18 cellular contexts compared by ENCODE assay signal in the genomic region with DNA sequence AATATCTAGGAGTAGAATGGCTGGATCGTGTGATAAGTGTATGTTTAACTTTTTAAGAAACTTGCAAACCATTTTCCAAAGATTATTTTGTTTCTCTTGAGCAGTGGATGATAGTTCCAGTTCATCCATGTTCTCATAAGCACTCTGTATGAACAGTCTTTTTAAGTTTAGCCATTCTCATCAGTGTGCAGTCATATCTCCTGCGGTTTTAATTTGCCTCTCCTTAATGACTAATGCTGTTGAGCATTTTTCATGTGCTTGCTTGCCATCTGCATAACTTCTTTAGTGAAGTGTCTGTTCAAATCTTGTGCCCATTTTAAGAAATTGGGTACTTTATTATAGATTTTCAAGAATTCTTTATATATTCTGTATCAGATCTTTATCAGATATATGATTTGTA. TPM values are rescaled to one million over a fixed set of nuclear protein-coding genes. Genes with fewer than 3 reads are reported as not detected.
DNase-seq lines count a peak whose midpoint lies in the region; ATAC-seq and TF ChIP-seq lines count a peak whose summit lies in the region.
"Had no signal": no experiment of that assay in that cellular context is flagged by ENCODE, and none has a peak within 500 bp of the region (broad histone marks: within the 10 kb centered on the region; RNA-seq: fewer than 3 reads in every experiment).

No MANE protein-coding gene starts in this region.

- no peaks in the 10 kb centered on the region for H3K36me3 ChIP-seq in breast epithelium
- H3K36me3 ChIP-seq: tibial artery had no signal

- no peaks in the 10 kb centered on the region for H3K36me3 Mint-ChIP-seq in MCF 10A (ENCODE audit: insufficient read depth, unreplicated experiment)
- H3K36me3 Mint-ChIP-seq: activated naive CD4-positive, alpha-beta T cell treated with anti-CD3 and anti-CD28 coated beads, Interleukin-2, amount 50 U/mL, for 72 hours; CD8-positive, alpha-beta T cell had no signal

- POLR2A ChIA-PET in MCF 10A (lab: Yijun Ruan, JAX) = interaction anchor here (0.6 to 1.9 kb wide), 8 partner anchors 12 to 1193 kb away, joined by 3 to 6 read pairs (median 4); no protein-coding TSS in a partner anchor

- peak; percentile 82 for ATAC-seq in SK-N-SH treated with all-trans-retinoic acid at 6 μM for 48 hours
- ATAC-seq: activated CD4-positive, alpha-beta T cell treated with anti-CD3 and anti-CD28 coated beads for 36 hours; activated naive CD4-positive, alpha-beta T cell treated with anti-CD3 and anti-CD28 coated beads, Interleukin-2, amount 50 U/mL, for 72 hours; CD8-positive, alpha-beta T cell had no signal

- H3K4me3 Mint-ChIP-seq in MCF 10A (ENCODE audit: unreplicated experiment) = no peak overlapping the region
- H3K4me3 Mint-ChIP-seq: activated CD4-positive, alpha-beta T cell treated with anti-CD3 and anti-CD28 coated beads for 36 hours; CD8-positive, alpha-beta T cell had no signal

- intact Hi-C loops in MCF 10A (cut with micrococcal nuclease) = loop anchor here (10.0 kb wide), 1 partner anchor 61 kb away; the partner anchor contains the start of gene WASF3
- intact Hi-C loops in breast epithelium (cut with DNase I; ENCODE audit: low total_unique reads) = no loop called here

- no TSS peak for BruUV-seq in MCF 10A (replicated peaks; lab: Mats Ljungman, UMichigan)

- H3K4me3 ChIP-seq in breast epithelium = no peak overlapping the region
- H3K4me3 ChIP-seq in fibroblast of mammary gland (ENCODE audit: control insufficient read depth, low read depth, low read length) = no peak overlapping the region
- H3K4me3 ChIP-seq: tibial artery had no signal

- no peaks in the 10 kb centered on the region for H3K27me3 ChIP-seq in breast epithelium
- H3K27me3 ChIP-seq: tibial artery had no signal

- no peaks in the 10 kb centered on the region for H3K9me3 ChIP-seq in breast epithelium
- H3K9me3 ChIP-seq: tibial artery had no signal

- H3K27me3 Mint-ChIP-seq in MCF 10A (ENCODE audit: insufficient read depth, unreplicated experiment) = no peaks in the 10 kb centered on the region

- H3K4me1 ChIP-seq in breast epithelium = no peaks in the 10 kb centered on the region
- H3K4me1 ChIP-seq: tibial artery had no signal

- no peak overlapping the region for H3K27ac ChIP-seq in breast epithelium
- H3K27ac ChIP-seq: tibial artery had no signal

- peak overlapping the region; percentile 87 for H3K27ac Mint-ChIP-seq in MCF 10A (ENCODE audit: low read depth, unreplicated experiment)
- H3K27ac Mint-ChIP-seq: activated CD4-positive, alpha-beta T cell treated with anti-CD3 and anti-CD28 coated beads for 36 hours; activated naive CD4-positive, alpha-beta T cell treated with anti-CD3 and anti-CD28 coated beads, Interleukin-2, amount 50 U/mL, for 72 hours; CD8-positive, alpha-beta T cell had no signal

- TF ChIP-seq CTCF in MCF 10A (IDR thresholded peaks at IDR 0.05; ENCODE audit: unreplicated experiment) = no peak
- no peak for TF ChIP-seq CTCF in breast epithelium (IDR thresholded peaks at IDR 0.05)
- no peak for TF ChIP-seq CTCF in fibroblast of mammary gland (conservative IDR thresholded peaks at IDR 0.05; ENCODE audit: control insufficient read depth, insufficient read depth, low read depth, low read length)

- CTCF ChIA-PET in MCF 10A (lab: Yijun Ruan, JAX) = no interaction called here

- no peaks in the 10 kb centered on the region for H3K9me3 Mint-ChIP-seq in MCF 10A (ENCODE audit: unreplicated experiment)
- H3K9me3 Mint-ChIP-seq: activated naive CD4-positive, alpha-beta T cell treated with anti-CD3 and anti-CD28 coated beads, Interleukin-2, amount 50 U/mL, for 72 hours; CD8-positive, alpha-beta T cell had no signal

- peak; percentile 62 for DNase-seq in MCF 10A (ENCODE audit: unreplicated experiment)
- DNase-seq in breast epithelium (ENCODE audit: low spot score in 2 of 2) = no peak
- DNase-seq in fibroblast of mammary gland (ENCODE audit: low read depth) = peak; percentile 78
- DNase-seq in AML-193 (lab: John Stamatoyannopoulos, UW) = no peak
- DNase-seq in DMS79 treated with DMSO at 0.1 percent for 48 hours (lab: John Stamatoyannopoulos, UW) = no peak
- DNase-seq in activated CD8-positive, alpha-beta memory T cell treated with anti-CD3 and anti-CD28 coated beads for 24 hours = no peak
- no peak for DNase-seq in G401 (ENCODE audit: low spot score)
- DNase-seq: 8988T; activated CD4-positive, alpha-beta T cell treated with anti-CD3 and anti-CD28 coated beads for 36 hours; CD8-positive, alpha-beta T cell; KG1; NCI-H1417 treated with DMSO at 0.1 percent for 48 hours; nucleus accumbens; SHP77; T1000; tibial artery had no signal

- H3K4me1 Mint-ChIP-seq in MCF 10A (ENCODE audit: insufficient read depth, unreplicated experiment) = peaks cover 34% of the 10 kb centered on the region
- H3K4me1 Mint-ChIP-seq: activated CD4-positive, alpha-beta T cell treated with anti-CD3 and anti-CD28 coated beads for 36 hours had no signal

- in situ Hi-C loops in G401 (cut with HindIII; ENCODE audit: low sequenced_read_pairs) = no loop called here

- TF ChIP-seq POLR2A in breast epithelium (IDR thresholded peaks at IDR 0.05) = no peak

TF ChIP-seq in SK-N-SH treated with all-trans-retinoic acid at 6 μM for 48 hours, 23 proteins besides CTCF, POLR2A, EP300 and RAD21:
- TF ChIP-seq ESRRG (CRISPR knock-in tag; IDR thresholded peaks at IDR 0.05) (no peak), BACH2 (CRISPR knock-in tag; IDR thresholded peaks at IDR 0.05; ENCODE audit: borderline replicate concordance) (no peak), ARNTL (CRISPR knock-in tag; IDR thresholded peaks at IDR 0.05; ENCODE audit: borderline replicate concordance, low read depth) (no peak), ZNF8 (CRISPR knock-in tag; IDR thresholded peaks at IDR 0.05) (no peak), ISL1 (CRISPR knock-in tag; IDR thresholded peaks at IDR 0.05) (no peak), OSR1 (CRISPR knock-in tag; IDR thresholded peaks at IDR 0.05) (no peak), PPARA (CRISPR knock-in tag; IDR thresholded peaks at IDR 0.05; ENCODE audit: borderline replicate concordance) (no peak)
- TF ChIP-seq, protein P1, sequence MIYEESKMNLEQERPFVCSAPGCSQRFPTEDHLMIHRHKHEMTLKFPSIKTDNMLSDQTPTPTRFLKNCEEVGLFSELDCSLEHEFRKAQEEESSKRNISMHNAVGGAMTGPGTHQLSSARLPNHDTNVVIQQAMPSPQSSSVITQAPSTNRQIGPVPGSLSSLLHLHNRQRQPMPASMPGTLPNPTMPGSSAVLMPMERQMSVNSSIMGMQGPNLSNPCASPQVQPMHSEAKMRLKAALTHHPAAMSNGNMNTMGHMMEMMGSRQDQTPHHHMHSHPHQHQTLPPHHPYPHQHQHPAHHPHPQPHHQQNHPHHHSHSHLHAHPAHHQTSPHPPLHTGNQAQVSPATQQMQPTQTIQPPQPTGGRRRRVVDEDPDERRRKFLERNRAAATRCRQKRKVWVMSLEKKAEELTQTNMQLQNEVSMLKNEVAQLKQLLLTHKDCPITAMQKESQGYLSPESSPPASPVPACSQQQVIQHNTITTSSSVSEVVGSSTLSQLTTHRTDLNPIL (CRISPR knock-in tag; IDR thresholded peaks at IDR 0.05; ENCODE audit: low read depth) = no peak
TF ChIP-seq in SK-N-SH treated with all-trans-retinoic acid at 6 μM for 48 hours: peak in this region for 0.

RNA-seq across cellular contexts. Expression of gene WASF3, which starts 58.6 kb away (rescaled TPM):
- 21.8 and 24.0 TPM in 2 replicates for total RNA-seq in MCF 10A (2022)
- total RNA-seq in breast epithelium = 10 to 100 TPM; 15.2 to 67.0 (median 19.3) TPM
- 5.7 and 7.7 TPM in 2 replicates for total RNA-seq in G401 (2014; rRNA removed; shearing (Covaris generic))
- total RNA-seq: CD8-positive, alpha-beta T cell had no signal

Comparison
In these comparisons a context has a peak if more than half of its experiments do, and no peak if none do; other contexts are left out.
1. DNase-seq: peak in MCF 10A (single experiment) and fibroblast of mammary gland (single experiment); none in breast epithelium (0 of 2), AML-193 (0 of 2), DMS79 treated with DMSO at 0.1 percent for 48 hours (single experiment), activated CD8-positive, alpha-beta memory T cell treated with anti-CD3 and anti-CD28 coated beads for 24 hours (single experiment) and G401 (single experiment).